Comparison of ENCODE assay signal across 18 cellular contexts in the genomic region with DNA sequence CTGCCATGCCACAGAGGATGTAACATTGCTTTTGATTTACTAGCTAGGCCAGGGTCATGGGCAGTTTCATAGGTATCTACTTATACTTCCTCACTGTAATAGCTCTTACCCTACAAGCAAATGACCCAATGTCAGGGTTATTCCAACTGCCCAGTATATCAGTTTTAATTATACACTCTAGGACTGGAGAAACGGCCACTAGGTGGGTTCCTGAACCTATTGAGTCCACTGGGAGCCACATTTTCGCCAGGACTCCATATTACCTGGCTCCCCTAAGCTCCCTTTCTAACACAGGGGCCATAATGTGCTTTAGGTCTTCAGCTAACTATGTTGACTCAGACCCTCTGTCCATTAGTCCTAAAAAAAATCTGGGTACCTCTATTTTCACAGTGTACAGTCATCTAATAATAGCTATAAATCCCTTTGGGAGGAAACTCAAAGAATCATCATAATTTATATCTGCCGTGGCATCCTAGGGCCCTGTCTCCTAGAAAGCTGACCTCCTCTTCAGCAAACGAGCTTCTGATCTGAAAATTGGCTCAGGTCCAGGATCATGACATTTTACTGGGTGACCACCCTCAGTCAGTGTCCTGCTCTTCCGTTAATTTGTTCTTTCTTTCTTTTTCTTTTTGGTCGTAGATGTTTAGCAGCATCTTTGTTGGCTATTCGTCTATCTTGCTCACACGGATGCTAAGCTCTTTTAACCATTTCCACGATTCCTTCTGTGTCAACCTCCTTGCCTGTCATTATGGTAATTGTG.
DNase-seq lines count a peak whose midpoint lies in the region; ATAC-seq, FAIRE-seq and TF ChIP-seq lines count a peak whose summit lies in the region.
"Had no signal": no experiment of that assay in that cellular context is flagged by ENCODE, and none has a peak within 500 bp of the region (broad histone marks: within the 10 kb centered on the region; RNA-seq: fewer than 3 reads in every experiment).

No MANE protein-coding gene starts in this region.

- H3K9ac ChIP-seq in colonic mucosa (ENCODE audit: low read depth in 2 of 2, low read length in 2 of 2) = no peak overlapping the region

- DNase-seq in GM10248 (ENCODE audit: extremely low spot score) (no peak), WERI-Rb-1 (no peak), foreskin keratinocyte (no peak), GM12891 (ENCODE audit: insufficient read length, low spot score) (no peak), colonic mucosa (no peak), kidney glomerular epithelial cell (lab: John Stamatoyannopoulos, UW) (no peak), tibial nerve (ENCODE audit: low spot score in 2 of 2) (no peak)
- DNase-seq: activated CD4-positive, alpha-beta T cell treated with anti-CD3 and anti-CD28 coated beads for 36 hours; activated naive CD8-positive, alpha-beta T cell treated with anti-CD3 and anti-CD28 coated beads, Interleukin-2, amount 10 ng/mL, durations not matched to agents 7 days and 5 days; C1 segment of cervical spinal cord; left ventricle myocardium inferior; NCI-H1092 treated with DMSO at 0.1 percent for 48 hours; Peyer's patch; psoas muscle; stimulated activated CD8-positive, alpha-beta memory T cell treated with anti-CD3 and anti-CD28 coated beads, Interleukin-4, amount 100 ng/mL, for 48 hours had no signal

- peak; percentile 17 for TF ChIP-seq CTCF in GM10248 (IDR thresholded peaks at IDR 0.05; ENCODE audit: control extremely low read depth, extremely low read depth, low read depth, missing control alignments)
- TF ChIP-seq CTCF in WERI-Rb-1 (IDR thresholded peaks at IDR 0.05; ENCODE audit: low read depth, low read length) = 0 out of 2 replicates have a peak, but pooled peaks have one; percentile 17
- peak; percentile 14 for TF ChIP-seq CTCF in foreskin keratinocyte (conservative IDR thresholded peaks at IDR 0.05)
- no peak for TF ChIP-seq CTCF in colonic mucosa (IDR thresholded peaks at IDR 0.05)
- TF ChIP-seq CTCF in tibial nerve (IDR thresholded peaks at IDR 0.05) = no peak

- TF ChIP-seq EP300 in Ishikawa (IDR thresholded peaks at IDR 0.05; ENCODE audit: borderline replicate concordance) (no peak), tibial nerve (IDR thresholded peaks at IDR 0.05) (no peak)

- TF ChIP-seq POLR2A in GM12891 (IDR thresholded peaks at IDR 0.05; ENCODE audit: low read depth, low read length) = no peak
- TF ChIP-seq POLR2A in tibial nerve (IDR thresholded peaks at IDR 0.05) = no peak

- no peaks in the 10 kb centered on the region for H3K27me3 ChIP-seq in WERI-Rb-1 (ENCODE audit: insufficient read depth, low read depth, severe bottlenecking)
- H3K27me3 ChIP-seq in foreskin keratinocyte = peaks cover 4% of the 10 kb centered on the region
- no peaks in the 10 kb centered on the region for H3K27me3 ChIP-seq in colonic mucosa
- H3K27me3 ChIP-seq in tibial nerve = no peaks in the 10 kb centered on the region
- H3K27me3 ChIP-seq: hepatocyte, Peyer's patch had no signal

- no peak for FAIRE-seq in GM12891 (lab: Jason Lieb, UNC)

- WGBS in tibial nerve, 2 donors = 47 to 53% methylated on average over 9 of the region's 9 CpGs

- ATAC-seq in foreskin keratinocyte = no peak
- ATAC-seq: psoas muscle had no signal

- TF ChIP-seq RAD21 in Ishikawa (IDR thresholded peaks at IDR 0.05; ENCODE audit: low read depth) = peak; percentile 37; the same call in 1 of the 2 replicates

- no peaks in the 10 kb centered on the region for H3K4me1 ChIP-seq in foreskin keratinocyte
- H3K4me1 ChIP-seq in colonic mucosa = no peaks in the 10 kb centered on the region
- peaks cover 0 to 19% (median 4%) of the 10 kb centered on the region in 4 donors for H3K4me1 ChIP-seq in tibial nerve
- H3K4me1 ChIP-seq: left ventricle myocardium inferior, Peyer's patch, psoas muscle had no signal

- H3K4me3 ChIP-seq in WERI-Rb-1 (ENCODE audit: low read depth, low read length) (no peak overlapping the region), colonic mucosa (no peak overlapping the region), tibial nerve (no peak overlapping the region)
- H3K4me3 ChIP-seq: hepatocyte, left ventricle myocardium inferior, Peyer's patch, psoas muscle had no signal

- CTCF ChIA-PET in GM10248 (lab: Yijun Ruan, JAX) = interaction anchor here (0.8 to 3.7 kb wide), 12 partner anchors 9 to 166 kb away, joined by 3 to 29 read pairs (median 6); no protein-coding TSS in a partner anchor

- H3K36me3 ChIP-seq in WERI-Rb-1 (no peaks in the 10 kb centered on the region), colonic mucosa (no peaks in the 10 kb centered on the region), tibial nerve (no peaks in the 10 kb centered on the region)
- H3K36me3 ChIP-seq: left ventricle myocardium inferior, Peyer's patch had no signal

- H3K9me3 ChIP-seq in WERI-Rb-1 (ENCODE audit: severe bottlenecking) (no peaks in the 10 kb centered on the region), colonic mucosa (no peaks in the 10 kb centered on the region), tibial nerve (no peaks in the 10 kb centered on the region)
- H3K9me3 ChIP-seq: left ventricle myocardium inferior, Peyer's patch, psoas muscle had no signal

- H3K27ac ChIP-seq in WERI-Rb-1 (no peak overlapping the region), foreskin keratinocyte (no peak overlapping the region), colonic mucosa (no peak overlapping the region), tibial nerve (peak overlapping the region in 1 of 4 donors; percentile 27)
- H3K27ac ChIP-seq: epithelial cell of prostate, hepatocyte, left ventricle myocardium inferior, Peyer's patch, psoas muscle had no signal

- intact Hi-C loops in colonic mucosa (cut with DNase I) = no loop called here

- POLR2A ChIA-PET in GM10248 (lab: Yijun Ruan, JAX) = no interaction called here

TF ChIP-seq in Ishikawa, 13 proteins besides CTCF, POLR2A, EP300 and RAD21:
- no peak for TF ChIP-seq TEAD4 (IDR thresholded peaks at IDR 0.05)

TF ChIP-seq in GM12891, 5 proteins besides CTCF, POLR2A, EP300 and RAD21:
- TF ChIP-seq POLR2AphosphoS5 (IDR thresholded peaks at IDR 0.05; ENCODE audit: low read depth, low read length) (no peak), POU2F2 (IDR thresholded peaks at IDR 0.05; ENCODE audit: low read depth, low read length) (no peak), TAF1 (IDR thresholded peaks at IDR 0.05; ENCODE audit: low read depth, low read length) (no peak), PAX5 (IDR thresholded peaks at IDR 0.05; ENCODE audit: insufficient read depth, low read length, severe bottlenecking) (no peak), SPI1 (IDR thresholded peaks at IDR 0.05; ENCODE audit: low read depth, low read length) (no peak)

Comparison
In these comparisons a context has a peak if more than half of its experiments do, and no peak if none do; other contexts are left out.
1. CTCF ChIP-seq: peak in GM10248 (single experiment), WERI-Rb-1 (single experiment) and foreskin keratinocyte (single experiment); none in colonic mucosa (single experiment) and tibial nerve (0 of 5).